Comparison of ENCODE assay signal across 8 cellular contexts in genomic region chr12:76455582-76456345, GRCh38.
DNase-seq lines count a peak whose midpoint lies in the region; ATAC-seq, FAIRE-seq and TF ChIP-seq lines count a peak whose summit lies in the region.

No MANE protein-coding gene starts in this region.

- no peak overlapping the region for H3K27ac ChIP-seq in RWPE1
- H3K27ac ChIP-seq in lower lobe of right lung = no peak overlapping the region

- peak; percentile 67 to 89 for ATAC-seq in lower lobe of right lung

- TF ChIP-seq CTCF in GM12865 (IDR thresholded peaks at IDR 0.05; ENCODE audit: insufficient read depth, low read depth, low read length, missing control alignments) = peak; percentile 51
- TF ChIP-seq CTCF in LNCAP (IDR thresholded peaks at IDR 0.05) = peak; percentile 79
- TF ChIP-seq CTCF in RWPE1 (conservative IDR thresholded peaks at IDR 0.05; ENCODE audit: low read depth) = peak; percentile 76
- peak; percentile 51 for TF ChIP-seq CTCF in lower lobe of right lung (IDR thresholded peaks at IDR 0.05)

- no peaks in the 10 kb centered on the region for H3K9me3 ChIP-seq in lower lobe of right lung

- H3K36me3 ChIP-seq in lower lobe of right lung = no peaks in the 10 kb centered on the region

- peaks cover 2% of the 10 kb centered on the region for H3K4me1 ChIP-seq in lower lobe of right lung

- POLR2A ChIA-PET in HEK293T (lab: Yijun Ruan, JAX) (interaction anchor here (2.1 kb wide), 1 partner anchor 108 kb away, joined by 8 read pairs; the partner anchor contains the start of gene BBS10), RWPE1 (lab: Yijun Ruan, JAX; ENCODE audit: low non-redundant PET) (no interaction called here)

- intact Hi-C loops in lower lobe of right lung (cut with DNase I) = no loop called here

- in situ Hi-C loops in ACHN (cut with HindIII; ENCODE audit: low pct_ligation_motif_present, low pct_unique_long_range_greater_than_20kb, low sequenced_read_pairs) = loop anchor here (25.0 kb wide), 1 partner anchor 393 kb away; no protein-coding TSS in a partner anchor

- no peaks in the 10 kb centered on the region for H3K27me3 ChIP-seq in lower lobe of right lung (ENCODE audit: low read depth)

- DNase-seq in ACHN (peak; percentile 98), GM12865 (ENCODE audit: low read depth) (peak; percentile 77), HEK293T (ENCODE audit: extremely low spot score) (peak; percentile 42), RWPE1 (ENCODE audit: low spot score) (peak; percentile 75), lower lobe of right lung (no peak), SKM-1 (lab: John Stamatoyannopoulos, UW; ENCODE audit: unreplicated experiment) (no peak)

- FAIRE-seq in colon (lab: Jason Lieb, UNC) = peak; percentile 31

- H3K4me3 ChIP-seq in GM12865 (ENCODE audit: low read depth, low read length) = no peak overlapping the region
- no peak overlapping the region for H3K4me3 ChIP-seq in lower lobe of right lung

- CTCF ChIA-PET in HEK293T (lab: Yijun Ruan, JAX) = interaction anchor here (0.6 to 1.7 kb wide), 6 partner anchors 13 to 1522 kb away, joined by 3 to 6 read pairs (median 3); partner anchors contain the start of gene BBS10
- CTCF ChIA-PET in RWPE1 (lab: Yijun Ruan, JAX) = interaction anchor here (0.5 to 1.3 kb wide), 11 partner anchors 12 to 833 kb away, joined by 3 to 6 read pairs (median 3); partner anchors contain the start of gene BBS10

TF ChIP-seq in HEK293T, 16 proteins besides CTCF, POLR2A, EP300 and RAD21:
- TF ChIP-seq NFRKB (IDR thresholded peaks at IDR 0.05) (no peak), ARNT (IDR thresholded peaks at IDR 0.05) (no peak), SP1 (IDR thresholded peaks at IDR 0.05) (no peak)

Comparison
In these comparisons a context has a peak if more than half of its experiments do, and no peak if none do; other contexts are left out.
1. DNase-seq: peak in ACHN (single experiment), GM12865 (single experiment), HEK293T (single experiment) and RWPE1 (single experiment); none in lower lobe of right lung (single experiment) and SKM-1 (single experiment).
2. Peak in every context shown above with its lines, with median percentiles within 50 percentile points of each other: CTCF ChIP-seq.